In genomic region chr11:7520981-7521487, GRCh38 we compare ENCODE assay signal across 8 cellular contexts. TPM values are rescaled to one million over a fixed set of nuclear protein-coding genes. Genes with fewer than 3 reads are reported as not detected.
DNase-seq lines count a peak whose midpoint lies in the region; ATAC-seq and TF ChIP-seq lines count a peak whose summit lies in the region.

No MANE protein-coding gene starts in this region.

- H3K27me3 Mint-ChIP-seq in activated T-cell treated with anti-CD3 and anti-CD28 coated beads, Interleukin-2, amount 50 U/mL, for 4 hours (ENCODE audit: low read depth) = no peaks in the 10 kb centered on the region
- peaks cover 0 to 2% of the 10 kb centered on the region in 2 donors for H3K27me3 Mint-ChIP-seq in T-cell

- H3K4me3 ChIP-seq in tibial artery = no peak overlapping the region

- DNase-seq in activated T-cell treated with anti-CD3 and anti-CD28 coated beads, Interleukin-2, amount 50 U/mL, for 4 hours = no peak
- no peak for DNase-seq in activated T-cell treated with anti-CD3 and anti-CD28 coated beads, Interleukin-2, amount 50 U/mL, for 1 hour
- DNase-seq in T-cell = no peak
- no peak for DNase-seq in tibial artery
- DNase-seq in HPDE6-E6E7 (ENCODE audit: extremely low spot score) = no peak
- DNase-seq in activated effector memory CD4-positive, alpha-beta T cell treated with anti-CD3 and anti-CD28 coated beads, Interleukin-2, amount 50 U/mL, for 16 hours = no peak

- no peak for TF ChIP-seq CTCF in tibial artery (IDR thresholded peaks at IDR 0.05)

- no peaks in the 10 kb centered on the region for H3K27me3 ChIP-seq in tibial artery

- H3K36me3 Mint-ChIP-seq in activated T-cell treated with anti-CD3 and anti-CD28 coated beads, Interleukin-2, amount 50 U/mL, for 4 hours (ENCODE audit: insufficient read depth) = no peaks in the 10 kb centered on the region
- H3K36me3 Mint-ChIP-seq in T-cell = no peaks in the 10 kb centered on the region

- H3K27ac ChIP-seq in temporal lobe (ENCODE audit: low read depth, low read length) = peak overlapping the region; percentile 12
- H3K27ac ChIP-seq in tibial artery = no peak overlapping the region

- H3K9me3 ChIP-seq in tibial artery = no peaks in the 10 kb centered on the region

- peaks cover 0 to 7% (median 3%) of the 10 kb centered on the region in 4 donors for H3K4me1 ChIP-seq in tibial artery

- no peak overlapping the region for H3K27ac Mint-ChIP-seq in T-cell

- H3K4me1 Mint-ChIP-seq in activated T-cell treated with anti-CD3 and anti-CD28 coated beads, Interleukin-2, amount 50 U/mL, for 4 hours (ENCODE audit: low read depth) = peaks cover 41% of the 10 kb centered on the region
- peaks cover 43 to 61% (median 55%) of the 10 kb centered on the region in 3 donors for H3K4me1 Mint-ChIP-seq in T-cell

- H3K36me3 ChIP-seq in tibial artery = no peaks in the 10 kb centered on the region

- POLR2A ChIA-PET in T-cell (lab: Charles Lee) = interaction anchor here in 1 of 2 donors (0.9 kb wide), 1 partner anchor 12 kb away, joined by 3 read pairs; no protein-coding TSS in a partner anchor

- H3K9me3 Mint-ChIP-seq in activated T-cell treated with anti-CD3 and anti-CD28 coated beads, Interleukin-2, amount 50 U/mL, for 4 hours = peaks cover 4% of the 10 kb centered on the region
- H3K9me3 Mint-ChIP-seq in T-cell = peaks cover 0 to 10% (median 0%) of the 10 kb centered on the region in 3 donors

- peak; percentile 50 to 71 for ATAC-seq in activated T-cell treated with anti-CD3 and anti-CD28 coated beads, Interleukin-2, amount 50 U/mL, for 4 hours
- ATAC-seq in HG03060 (IDR thresholded peaks at IDR 0.05; ENCODE audit: low read depth, unreplicated experiment) (peak; percentile 76), T-cell (replicated peaks in 1 of 4) (peak; percentile 40 to 62 (median 56))

- intact Hi-C loops in tibial artery (cut with DNase I; ENCODE audit: low total_unique reads) = no loop called here

- CTCF ChIA-PET in T-cell (lab: Charles Lee) = interaction anchor here (0.5 to 2.0 kb wide), 5 partner anchors 8 to 1030 kb away, joined by 3 to 5 read pairs (median 3); partner anchors contain the start of gene PPFIBP2 (in 1 of the 2)

- H3K4me3 Mint-ChIP-seq in activated T-cell treated with anti-CD3 and anti-CD28 coated beads, Interleukin-2, amount 50 U/mL, for 4 hours = no peak overlapping the region
- no peak overlapping the region for H3K4me3 Mint-ChIP-seq in T-cell

RNA-seq across cellular contexts. Expression of gene PPFIBP2, which starts 7.2 kb away (rescaled TPM):
- 1 to 10 TPM; 2.6 to 5.4 (median 3.5) TPM for total RNA-seq in activated T-cell treated with anti-CD3 and anti-CD28 coated beads, Interleukin-2, amount 50 U/mL, for 4 hours
- total RNA-seq in T-cell (10 to 100 TPM; 12.5 to 46.6 (median 35.2) TPM), temporal lobe (15.5 TPM)

RNA-seq across cellular contexts. Expression of gene OLFML1, which starts 35.7 kb away (rescaled TPM):
- total RNA-seq in activated T-cell treated with anti-CD3 and anti-CD28 coated beads, Interleukin-2, amount 50 U/mL, for 4 hours = not detected
- total RNA-seq in T-cell = under 1 TPM in 1 of 5 donors, not detected in 4; 0.16 TPM
- total RNA-seq in temporal lobe = 1.2 TPM
